Comparison of ENCODE assay signal across 1 cellular context in the genomic region with DNA sequence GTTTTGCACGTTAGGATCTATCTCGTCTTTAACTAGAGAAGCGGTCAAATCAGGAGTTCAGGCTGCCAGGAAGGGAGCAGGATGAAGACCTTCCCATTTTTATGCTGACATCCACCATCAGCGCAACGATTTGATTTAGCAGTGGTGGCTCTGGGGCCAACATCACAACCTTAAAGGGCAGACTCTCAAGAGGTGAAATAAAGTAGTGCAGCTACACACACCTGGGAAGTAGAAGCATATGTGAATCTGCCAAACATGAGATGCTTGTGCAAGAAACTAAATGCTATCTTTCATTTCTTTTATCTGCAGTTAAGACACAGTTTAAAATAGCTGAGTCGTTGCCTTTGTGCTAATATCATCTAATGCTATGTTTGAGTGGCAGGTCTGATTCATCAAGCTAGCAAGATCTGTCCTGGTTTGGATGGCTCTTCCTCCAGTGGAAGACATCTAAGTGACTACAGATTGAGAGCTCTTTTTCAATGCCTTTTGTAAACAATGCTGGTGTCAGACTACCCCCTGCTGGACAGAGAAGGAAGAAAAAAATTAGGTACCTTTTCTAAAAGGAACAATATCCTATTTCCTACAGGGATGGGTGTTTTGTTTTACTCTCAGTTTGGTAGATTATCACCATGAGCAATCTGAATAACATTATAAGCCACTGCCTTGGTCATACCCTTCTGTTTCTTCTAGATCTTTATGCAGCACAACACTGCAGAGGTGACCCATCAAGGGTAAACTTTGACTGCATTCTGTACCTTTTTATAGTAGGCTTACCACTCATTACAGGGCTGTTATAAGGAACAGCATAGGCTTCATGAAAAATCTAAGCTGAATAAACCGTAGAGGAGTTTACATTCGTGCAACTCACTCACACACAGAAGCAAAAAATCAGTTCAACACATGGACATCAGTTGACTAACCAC.
TF ChIP-seq lines count a peak whose summit lies in the region.

No MANE protein-coding gene starts in this region.

TF ChIP-seq in GM23338, 12 proteins besides CTCF, POLR2A, EP300 and RAD21 (continued from another document):
- TF ChIP-seq ZNF462 (CRISPR knock-in tag; IDR thresholded peaks at IDR 0.05) (no peak), JUNB (IDR thresholded peaks at IDR 0.05; ENCODE audit: unreplicated experiment) (no peak), ZNF114 (CRISPR knock-in tag; IDR thresholded peaks at IDR 0.05) (no peak), EZH2 (IDR thresholded peaks at IDR 0.05; ENCODE audit: low read depth, unreplicated experiment) (no peak), STAT1 (IDR thresholded peaks at IDR 0.05; ENCODE audit: unreplicated experiment) (no peak)
